In genomic region chr1:14895727-14896126, GRCh38 we compare ENCODE assay signal across 27 cellular contexts.
DNase-seq lines count a peak whose midpoint lies in the region; ATAC-seq, FAIRE-seq and TF ChIP-seq lines count a peak whose summit lies in the region.
"Had no signal": no experiment of that assay in that cellular context is flagged by ENCODE, and none has a peak within 500 bp of the region (broad histone marks: within the 10 kb centered on the region; RNA-seq: fewer than 3 reads in every experiment).

No MANE protein-coding gene starts in this region.

- TF ChIP-seq POLR2A in K562 (conservative IDR thresholded peaks at IDR 0.05): no peak

- H3K9me3 ChIP-seq in K562 (replicated peaks; ENCODE audit: control insufficient read depth, insufficient read depth, low read depth, low read length) (no peaks in the 10 kb centered on the region), esophagus (ENCODE audit: control insufficient read depth in 2 of 2, insufficient read depth in 1 of 2, low read depth in 1 of 2, low read length in 1 of 2) (no peaks in the 10 kb centered on the region), small intestine (ENCODE audit: control insufficient read depth, low read depth) (no peaks in the 10 kb centered on the region)
- H3K9me3 ChIP-seq: BE2C, BLaER1 had no signal

- no peak overlapping the region for H3K4me3 ChIP-seq in K562
- H3K4me3 ChIP-seq in esophagus (ENCODE audit: low read depth in 1 of 2, low read length in 2 of 2): no peak overlapping the region
- H3K4me3 ChIP-seq in small intestine (ENCODE audit: low read depth in 1 of 2, low read length in 2 of 2): no peak overlapping the region
- H3K4me3 ChIP-seq: BLaER1, GM12878 had no signal

- no peaks in the 10 kb centered on the region for H3K36me3 Mint-ChIP-seq in type B pancreatic cell
- no peaks in the 10 kb centered on the region for H3K36me3 Mint-ChIP-seq in activated CD4-positive, alpha-beta memory T cell treated with anti-CD3 and anti-CD28 coated beads for 36 hours
- H3K36me3 Mint-ChIP-seq: CD14-positive monocyte; CD4-positive, alpha-beta memory T cell; CD4-positive, CD25-positive, alpha-beta regulatory T cell; CD8-positive, alpha-beta memory T cell had no signal

- H3K27ac ChIP-seq in K562 (ENCODE audit: extremely low read depth, low read depth, low read length) (no peak overlapping the region), esophagus (ENCODE audit: low read depth in 2 of 2, low read length in 1 of 2) (peak overlapping the region; percentile 26 to 88), small intestine (ENCODE audit: low read depth in 1 of 2, low read length in 1 of 2) (no peak overlapping the region)
- H3K27ac ChIP-seq: BLaER1 had no signal

- in situ Hi-C loops in K562 (cut with MboI): no loop called here

- H3K4me1 Mint-ChIP-seq in type B pancreatic cell (ENCODE audit: unreplicated experiment): peaks cover 25% of the 10 kb centered on the region
- H3K4me1 Mint-ChIP-seq in activated CD4-positive, alpha-beta memory T cell treated with anti-CD3 and anti-CD28 coated beads for 36 hours (ENCODE audit: low read depth): no peaks in the 10 kb centered on the region
- H3K4me1 Mint-ChIP-seq: CD14-positive monocyte; CD4-positive, alpha-beta memory T cell; CD4-positive, CD25-positive, alpha-beta regulatory T cell; CD8-positive, alpha-beta memory T cell had no signal

- H3K9me3 Mint-ChIP-seq in type B pancreatic cell: no peaks in the 10 kb centered on the region
- no peaks in the 10 kb centered on the region for H3K9me3 Mint-ChIP-seq in activated CD4-positive, alpha-beta memory T cell treated with anti-CD3 and anti-CD28 coated beads for 36 hours

- H3K27me3 ChIP-seq in K562 (ENCODE audit: control insufficient read depth in 2 of 2, insufficient read depth in 2 of 2, low read length in 2 of 2): peaks cover 13 to 57% of the 10 kb centered on the region in 2 experiments
- H3K27me3 ChIP-seq in esophagus (ENCODE audit: control insufficient read depth in 1 of 2, insufficient read depth in 2 of 2, low read length in 2 of 2): no peaks in the 10 kb centered on the region
- H3K27me3 ChIP-seq in small intestine (ENCODE audit: control insufficient read depth in 2 of 2, insufficient read depth in 2 of 2, low read length in 2 of 2): no peaks in the 10 kb centered on the region
- H3K27me3 ChIP-seq: BE2C, BLaER1 had no signal

- no TSS peak for BruUV-seq in K562 (replicated peaks; lab: Mats Ljungman, UMichigan)

- no peak overlapping the region for H3K9ac ChIP-seq in K562 (ENCODE audit: insufficient read depth in 1 of 2, low read depth in 2 of 2, low read length in 2 of 2)
- H3K9ac ChIP-seq: BLaER1 had no signal

- no peak for TF ChIP-seq CTCF in K562 (IDR thresholded peaks at IDR 0.05 in 2 of 3, conservative IDR thresholded peaks at IDR 0.05 in 1 of 3; ENCODE audit: insufficient read depth in 2 of 3, low read depth in 1 of 3, low read length in 3 of 3)
- no peak for TF ChIP-seq CTCF in type B pancreatic cell (conservative IDR thresholded peaks at IDR 0.05)

- H3K9me1 ChIP-seq in K562 (ENCODE audit: control insufficient read depth, insufficient read depth, low read length): no peaks in the 10 kb centered on the region

- intact Hi-C loops in K562 (cut with micrococcal nuclease): no loop called here
- intact Hi-C loops in activated CD4-positive, alpha-beta memory T cell treated with anti-CD3 and anti-CD28 coated beads for 36 hours (cut with micrococcal nuclease): no loop called here

- no peak overlapping the region for H3K4me2 ChIP-seq in K562 (ENCODE audit: insufficient read depth, low read length)
- H3K4me2 ChIP-seq: BLaER1 had no signal

- H3K27me3 Mint-ChIP-seq in type B pancreatic cell: no peaks in the 10 kb centered on the region
- peaks cover 11% of the 10 kb centered on the region for H3K27me3 Mint-ChIP-seq in activated CD4-positive, alpha-beta memory T cell treated with anti-CD3 and anti-CD28 coated beads for 36 hours

- TF ChIP-seq RAD21 in K562 (CRISPR knock-in tag; conservative IDR thresholded peaks at IDR 0.05 in 1 of 2, IDR thresholded peaks at IDR 0.05 in 1 of 2): no peak

- H3K36me3 ChIP-seq in K562 (ENCODE audit: control insufficient read depth, insufficient read depth, low read length): no peaks in the 10 kb centered on the region
- no peaks in the 10 kb centered on the region for H3K36me3 ChIP-seq in esophagus (ENCODE audit: control insufficient read depth in 2 of 2, insufficient read depth in 2 of 2, low read length in 1 of 2)
- no peaks in the 10 kb centered on the region for H3K36me3 ChIP-seq in small intestine (ENCODE audit: control insufficient read depth in 2 of 2, insufficient read depth in 2 of 2, low read length in 2 of 2)
- H3K36me3 ChIP-seq: BE2C, BLaER1 had no signal

- 15% methylated on average over 4 of the region's 4 CpGs for WGBS in K562 (ENCODE audit: insufficient coverage, low coverage, missing lambda C conversion rate)
- WGBS in esophagus, 2 donors: 81 to 90% methylated on average over 4 of the region's 4 CpGs
- 61 to 78% (median 63%) methylated on average over 4 of the region's 4 CpGs for WGBS in small intestine, 3 donors

- POLR2A ChIA-PET in K562 (lab: Yijun Ruan, JAX): interaction anchor here (0.7 to 3.6 kb wide), 2 partner anchors 9 to 14 kb away, joined by 4 to 17 read pairs; no protein-coding TSS in a partner anchor
- POLR2A ChIA-PET in activated CD4-positive, alpha-beta memory T cell treated with anti-CD3 and anti-CD28 coated beads for 36 hours (lab: Charles Lee): no interaction called here

- no peaks in the 10 kb centered on the region for H3K79me2 ChIP-seq in K562 (ENCODE audit: control insufficient read depth, insufficient read depth, low read length)

- H2AFZ ChIP-seq in K562 (ENCODE audit: low read depth, low read length): no peak overlapping the region

- H3K27ac Mint-ChIP-seq in type B pancreatic cell: peak overlapping the region; percentile 64
- H3K27ac Mint-ChIP-seq in activated CD4-positive, alpha-beta memory T cell treated with anti-CD3 and anti-CD28 coated beads for 36 hours: no peak overlapping the region
- H3K27ac Mint-ChIP-seq: CD14-positive monocyte; CD4-positive, alpha-beta memory T cell; CD4-positive, CD25-positive, alpha-beta regulatory T cell had no signal

- no peaks in the 10 kb centered on the region for H4K20me1 ChIP-seq in K562 (replicated peaks; ENCODE audit: control insufficient read depth, insufficient read depth, low read length)
- H4K20me1 ChIP-seq: BLaER1 had no signal

- FAIRE-seq in K562 (lab: Jason Lieb, UNC): no peak
- no peak for FAIRE-seq in small intestine (lab: Jason Lieb, UNC)
- FAIRE-seq: A204.1, GM12878, GM12892, GM18507, GM19239 had no signal

- H3K4me1 ChIP-seq in K562 (replicated peaks in 1 of 2; ENCODE audit: control insufficient read depth in 2 of 2, insufficient read depth in 2 of 2, low read length in 2 of 2) (0 out of 5 replicates have a peak, but pooled peaks cover 0 to 3% of the 10 kb centered on the region in 2 experiments), esophagus (ENCODE audit: control insufficient read depth in 2 of 2, insufficient read depth in 2 of 2, low read length in 1 of 2) (peaks cover 0 to 11% of the 10 kb centered on the region in 2 donors), small intestine (ENCODE audit: control insufficient read depth in 2 of 2, insufficient read depth in 1 of 2, low read depth in 1 of 2, low read length in 1 of 2) (peaks cover 0 to 4% of the 10 kb centered on the region in 2 donors)
- H3K4me1 ChIP-seq: BE2C had no signal

- no peak for TF ChIP-seq EP300 in K562 (IDR thresholded peaks at IDR 0.05; ENCODE audit: low read length)

- CTCF ChIA-PET in K562 (lab: Yijun Ruan, JAX; ENCODE audit: low intra/inter-chr PET ratio): interaction anchor here (0.6 kb wide), 1 partner anchor 11 kb away, joined by 3 read pairs; no protein-coding TSS in a partner anchor
- CTCF ChIA-PET in activated CD4-positive, alpha-beta memory T cell treated with anti-CD3 and anti-CD28 coated beads for 36 hours (lab: Charles Lee): no interaction called here

- DNase-seq in K562 (ENCODE audit: extremely low read depth in 1 of 4, low spot score in 3 of 4) (no peak), small intestine (peak; percentile 8), type B pancreatic cell (ENCODE audit: extremely low spot score, unreplicated experiment) (no peak)
- no peak for DNase-seq in activated CD4-positive, CD25-positive, alpha-beta regulatory T cell (lab: John Stamatoyannopoulos, UW)
- no peak for DNase-seq in activated CD4-positive, alpha-beta memory T cell treated with anti-CD3 and anti-CD28 coated beads for 36 hours
- DNase-seq: 8988T; ACHN; BE2C; CD4-positive, alpha-beta memory T cell; CD4-positive, CD25-positive, alpha-beta regulatory T cell; CD8-positive, alpha-beta memory T cell; DMS 273 treated with DMSO at 0.1 percent for 48 hours; DMS153; DMS53; DMS79; DND-41; GDM1 had no signal

- no peak overlapping the region for H3K4me3 Mint-ChIP-seq in type B pancreatic cell
- H3K4me3 Mint-ChIP-seq in activated CD4-positive, alpha-beta memory T cell treated with anti-CD3 and anti-CD28 coated beads for 36 hours: no peak overlapping the region
- H3K4me3 Mint-ChIP-seq: CD14-positive monocyte; CD4-positive, alpha-beta memory T cell; CD4-positive, CD25-positive, alpha-beta regulatory T cell; CD8-positive, alpha-beta memory T cell had no signal

- ATAC-seq in K562 (no peak), HG03457 (IDR thresholded peaks at IDR 0.05; ENCODE audit: unreplicated experiment) (no peak), GM18907 (IDR thresholded peaks at IDR 0.05; ENCODE audit: unreplicated experiment) (no peak)
- ATAC-seq: GM12878 had no signal

TF ChIP-seq in K562, 482 proteins besides CTCF, POLR2A, EP300 and RAD21:
- no peak for TF ChIP-seq ZNF830 (CRISPR knock-in tag; IDR thresholded peaks at IDR 0.05)
- TF ChIP-seq ZFP36 (IDR thresholded peaks at IDR 0.05; ENCODE audit: low read depth, low read length, partially characterized antibody): peak; percentile 91
- peak; percentile 60 for TF ChIP-seq RBM25 (IDR thresholded peaks at IDR 0.05; ENCODE audit: low read depth, low read length, severe bottlenecking)

Comparison
In these comparisons a context has a peak if more than half of its experiments do, and no peak if none do; other contexts are left out.
1. H3K27ac ChIP-seq: peak in esophagus (2 of 2); none in K562 (single experiment) and small intestine (0 of 2).